In genomic region chr11:60370252-60370810, GRCh38 we compare ENCODE assay signal across 18 cellular contexts. TPM values are rescaled to one million over a fixed set of nuclear protein-coding genes. Genes with fewer than 3 reads are reported as not detected.
DNase-seq lines count a peak whose midpoint lies in the region; ATAC-seq and TF ChIP-seq lines count a peak whose summit lies in the region.
"Had no signal": no experiment of that assay in that cellular context is flagged by ENCODE, and none has a peak within 500 bp of the region (broad histone marks: within the 10 kb centered on the region; RNA-seq: fewer than 3 reads in every experiment).

No MANE protein-coding gene starts in this region.

- H3K36me3 Mint-ChIP-seq in Calu3 (ENCODE audit: insufficient read depth, unreplicated experiment) = no peaks in the 10 kb centered on the region
- peaks cover 2 to 23% (median 12%) of the 10 kb centered on the region in 3 experiments; a peak in 5 of 7 replicates for H3K36me3 Mint-ChIP-seq in H9 (ENCODE audit: insufficient read depth in 1 of 3, low read depth in 3 of 3)
- H3K36me3 Mint-ChIP-seq: CD8-positive, alpha-beta memory T cell had no signal

- H2BK5ac ChIP-seq in H9 (ENCODE audit: insufficient read length, low read length) = no peak overlapping the region

- no peak overlapping the region for H3T11ph ChIP-seq in H9 (ENCODE audit: low read length)

- no peak overlapping the region for H2BK12ac ChIP-seq in H9 (ENCODE audit: insufficient read length, low read depth, low read length)

- peaks cover 19% of the 10 kb centered on the region for H3K4me1 Mint-ChIP-seq in Calu3 (ENCODE audit: low read depth, unreplicated experiment)
- H3K4me1 Mint-ChIP-seq in H9 = peaks cover 21 to 41% of the 10 kb centered on the region in 2 experiments
- H3K4me1 Mint-ChIP-seq: CD8-positive, alpha-beta memory T cell had no signal

- no peak overlapping the region for H4K91ac ChIP-seq in H9 (ENCODE audit: insufficient read length, low read depth, low read length)

- no peak overlapping the region for H3K23ac ChIP-seq in H9 (ENCODE audit: insufficient read length, low read depth, low read length)

- no peak for TF ChIP-seq CTCF in Calu3 (IDR thresholded peaks at IDR 0.05; ENCODE audit: unreplicated experiment)
- TF ChIP-seq CTCF in body of pancreas (IDR thresholded peaks at IDR 0.05) = peak in 1 of 7 experiments; percentile 7
- TF ChIP-seq CTCF in smooth muscle cell (IDR thresholded peaks at IDR 0.05; ENCODE audit: borderline replicate concordance, insufficient read depth, poor library complexity, severe bottlenecking) = no peak
- no peak for TF ChIP-seq CTCF in H9 (conservative IDR thresholded peaks at IDR 0.05)

- no peak overlapping the region for H2AK5ac ChIP-seq in H9 (ENCODE audit: insufficient read length, low read length)

- H3K23me2 ChIP-seq in H9 (ENCODE audit: insufficient read length, low read depth, low read length, poor library complexity, severe bottlenecking) = no peaks in the 10 kb centered on the region

- TF ChIP-seq POLR2A in body of pancreas (IDR thresholded peaks at IDR 0.05) = no peak

- H3K4ac ChIP-seq in H9 (ENCODE audit: low read depth, low read length) = no peak overlapping the region

- H4K20me1 ChIP-seq in smooth muscle cell (ENCODE audit: low read depth) (no peaks in the 10 kb centered on the region), H9 (ENCODE audit: control insufficient read depth, insufficient read depth, insufficient read length) (no peaks in the 10 kb centered on the region)

- H3K9me3 ChIP-seq in body of pancreas = no peaks in the 10 kb centered on the region
- no peaks in the 10 kb centered on the region for H3K9me3 ChIP-seq in smooth muscle cell (replicated peaks; ENCODE audit: low read depth)
- no peaks in the 10 kb centered on the region for H3K9me3 ChIP-seq in H9 (ENCODE audit: control insufficient read depth, low read depth, low read length)
- H3K9me3 ChIP-seq: SK-N-SH had no signal

- H3K27ac ChIP-seq in body of pancreas (peak overlapping the region; percentile 53 to 84 (median 68)), smooth muscle cell (ENCODE audit: low read depth) (peak overlapping the region; percentile 22), H9 (ENCODE audit: insufficient read length, low read depth, low read length) (no peak overlapping the region)

- H3K18ac ChIP-seq in H9 (ENCODE audit: insufficient read length, low read depth, low read length) = no peak overlapping the region

- H2AFZ ChIP-seq in smooth muscle cell (ENCODE audit: low read depth) (no peak overlapping the region), H9 (ENCODE audit: low read length) (no peak overlapping the region)

- peak overlapping the region; percentile 19 for H3K27ac Mint-ChIP-seq in Calu3 (ENCODE audit: unreplicated experiment)
- no peak overlapping the region for H3K27ac Mint-ChIP-seq in H9
- H3K27ac Mint-ChIP-seq: CD8-positive, alpha-beta memory T cell had no signal

- H3K4me1 ChIP-seq in body of pancreas (peaks cover 24% of the 10 kb centered on the region), smooth muscle cell (ENCODE audit: low read depth) (no peaks in the 10 kb centered on the region), H9 (ENCODE audit: insufficient read depth, low read length) (no peaks in the 10 kb centered on the region; the same call in 1 of the 2 replicates)

- no peak overlapping the region for H2BK120ac ChIP-seq in H9 (ENCODE audit: low read depth, low read length, poor library complexity, severe bottlenecking)

- WGBS in body of pancreas, 2 donors = 12 to 13% methylated on average over 2 of the region's 2 CpGs
- WGBS in smooth muscle cell (ENCODE audit: low lambda C conversion rate) = 74% methylated on average over 2 of the region's 2 CpGs
- no CpG with 5 or more reads among the region's 2 CpGs for WGBS in H9 (ENCODE audit: extremely low coverage, insufficient read length, low lambda C conversion rate)

- H3K27me3 ChIP-seq in body of pancreas (no peaks in the 10 kb centered on the region), smooth muscle cell (ENCODE audit: low read depth) (no peaks in the 10 kb centered on the region), H9 (ENCODE audit: insufficient read depth, low read length) (no peaks in the 10 kb centered on the region)

- H3K56ac ChIP-seq in H9 (ENCODE audit: insufficient read length, low read depth, low read length) = no peak overlapping the region

- H3K79me2 ChIP-seq in smooth muscle cell (ENCODE audit: low read depth) (no peaks in the 10 kb centered on the region), H9 (ENCODE audit: insufficient read depth, low read length) (no peaks in the 10 kb centered on the region)

- H2BK20ac ChIP-seq in H9 (ENCODE audit: low read depth, low read length, poor library complexity, severe bottlenecking) = no peak overlapping the region

- H3K4me3 ChIP-seq in body of pancreas (no peak overlapping the region), smooth muscle cell (no peak overlapping the region)

- H3F3A ChIP-seq in smooth muscle cell (ENCODE audit: low read depth) = no peaks in the 10 kb centered on the region

- ATAC-seq in body of pancreas (peak; percentile 69), left colon (peak; percentile 20)

- H3K27me3 Mint-ChIP-seq in Calu3 (ENCODE audit: unreplicated experiment) (peaks cover 2% of the 10 kb centered on the region), H9 (ENCODE audit: low read depth) (no peaks in the 10 kb centered on the region; the same call in 1 of the 2 replicates)

- CTCF ChIA-PET in Calu3 (lab: Charles Lee) = interaction anchor here (0.9 kb wide), 1 partner anchor 104 kb away, joined by 3 read pairs; no protein-coding TSS in a partner anchor

- H4K8ac ChIP-seq in H9 (replicated peaks; ENCODE audit: insufficient read length, low read depth, low read length) = no peak overlapping the region

- intact Hi-C loops in Calu3 (cut with micrococcal nuclease; ENCODE audit: unreplicated experiment) = loop anchor here (5.0 kb wide), 1 partner anchor 97 kb away; no protein-coding TSS in a partner anchor
- intact Hi-C loops in body of pancreas (cut with DNase I) = no loop called here
- intact Hi-C loops in left colon (cut with DNase I, micrococcal nuclease) = no loop called here

- H3K4me3 Mint-ChIP-seq in Calu3 (ENCODE audit: low read depth, unreplicated experiment) (peak overlapping the region; percentile 7), H9 (no peak overlapping the region)
- H3K4me3 Mint-ChIP-seq: CD8-positive, alpha-beta memory T cell had no signal

- no peak overlapping the region for H2BK15ac ChIP-seq in H9 (ENCODE audit: low read depth, low read length)

- DNase-seq in Calu3 (no peak), body of pancreas (no peak), left colon (no peak), smooth muscle cell (lab: John Stamatoyannopoulos, UW; ENCODE audit: unreplicated experiment) (no peak), LoVo (ENCODE audit: low spot score) (no peak), H9 (no peak), kidney tubule cell (ENCODE audit: low spot score) (no peak), NCI-H1436 (lab: John Stamatoyannopoulos, UW) (no peak)
- DNase-seq: CD8-positive, alpha-beta memory T cell; DMS 273 treated with DMSO at 0.1 percent for 48 hours; EL; IMR-90; NCI-H1048; Right ventricle myocardium superior; SK-N-SH had no signal

- no peaks in the 10 kb centered on the region for H3K9me3 Mint-ChIP-seq in Calu3 (ENCODE audit: low read depth, unreplicated experiment)
- H3K9me3 Mint-ChIP-seq in H9 = peaks cover 9 to 10% of the 10 kb centered on the region in 2 experiments; a peak in 4 of 5 replicates
- H3K9me3 Mint-ChIP-seq: CD8-positive, alpha-beta memory T cell had no signal

- H3K79me1 ChIP-seq in H9 (ENCODE audit: insufficient read depth, low read depth, low read length, poor library complexity, severe bottlenecking) = no peaks in the 10 kb centered on the region

- H3K36me3 ChIP-seq in body of pancreas (replicated peaks in 1 of 2; ENCODE audit: insufficient read depth in 1 of 2, low read depth in 2 of 2) (no peaks in the 10 kb centered on the region), smooth muscle cell (ENCODE audit: low read depth) (no peaks in the 10 kb centered on the region)

- H3K14ac ChIP-seq in H9 (ENCODE audit: insufficient read depth, low read length) = no peak overlapping the region

- H3K4me2 ChIP-seq in smooth muscle cell (peak overlapping the region; percentile 10), H9 (ENCODE audit: insufficient read depth, insufficient read length, low read length) (no peak overlapping the region)
- H3K4me2 ChIP-seq: SK-N-SH had no signal

- BruUV-seq in Calu3 (replicated peaks; lab: Mats Ljungman, UMichigan) = no TSS peak

- H3K9ac ChIP-seq in smooth muscle cell (ENCODE audit: low read depth) (no peak overlapping the region), H9 (ENCODE audit: extremely low read depth, insufficient read length, low read length) (no peak overlapping the region)
- H3K9ac ChIP-seq: SK-N-SH had no signal

- H4K5ac ChIP-seq in H9 (ENCODE audit: insufficient read length, low read depth, low read length) = no peak overlapping the region

RNA-seq across cellular contexts. Expression of gene MS4A7, which starts 8.0 kb away (rescaled TPM):
- not detected in 2 replicates for total RNA-seq in Calu3 (2022)
- 10 to 100 TPM in 1 of 2 donors, 1 to 10 TPM in 1; 9.2 to 10.9 TPM for total RNA-seq in body of pancreas
- 10 to 100 TPM in 1 of 2 donors, 1 to 10 TPM in 1; 9.8 to 38.3 TPM for total RNA-seq in left colon
- not detected in 2 replicates for total RNA-seq in smooth muscle cell
- polyA plus RNA-seq in smooth muscle cell = not detected in 2 replicates
- not detected in 2 replicates for total RNA-seq in H9 (2021)
- total RNA-seq: HT-29, IMR-90 had no signal
- polyA plus RNA-seq: AG04450; BJ; CD8-positive, alpha-beta memory T cell; IMR-90; SK-N-SH had no signal

RNA-seq across cellular contexts. Expression of gene MS4A14, which starts 25.9 kb away (rescaled TPM):
- total RNA-seq in Calu3 (2022) = not detected in 2 replicates
- 1 to 10 TPM; 1.3 TPM for total RNA-seq in body of pancreas
- 1 to 10 TPM in 1 of 2 donors, under 1 TPM in 1; 0.40 to 1.7 TPM for total RNA-seq in left colon
- total RNA-seq in smooth muscle cell = not detected in 2 replicates
- polyA plus RNA-seq in smooth muscle cell = not detected in 2 replicates
- total RNA-seq in H9 (2021) = not detected in 2 replicates
- total RNA-seq: CD8-positive, alpha-beta memory T cell; HT-29; IMR-90 had no signal
- polyA plus RNA-seq: AG04450; BJ; CD8-positive, alpha-beta memory T cell; IMR-90; SK-N-SH had no signal

RNA-seq across cellular contexts. Expression of gene MS4A6E, which starts 43.3 kb away (rescaled TPM):
- total RNA-seq in Calu3 (2022) (not detected in 2 replicates), body of pancreas (not detected), left colon (not detected), smooth muscle cell (not detected in 2 replicates), H9 (2021) (not detected in 2 replicates)
- not detected in 2 replicates for polyA plus RNA-seq in smooth muscle cell
- total RNA-seq: CD8-positive, alpha-beta memory T cell; HT-29; IMR-90; Right ventricle myocardium superior had no signal
- polyA plus RNA-seq: AG04450; BJ; CD8-positive, alpha-beta memory T cell; IMR-90; SK-N-SH had no signal

RNA-seq across cellular contexts. Expression of gene MS4A5, which starts 59.0 kb away (rescaled TPM):
- total RNA-seq in Calu3 (2022) (not detected in 2 replicates), body of pancreas (not detected), left colon (not detected), smooth muscle cell (not detected in 2 replicates), H9 (2021) (not detected in 2 replicates)
- polyA plus RNA-seq in smooth muscle cell = not detected in 2 replicates
- total RNA-seq: CD8-positive, alpha-beta memory T cell; HT-29; IMR-90; Right ventricle myocardium superior had no signal
- polyA plus RNA-seq: AG04450; BJ; CD8-positive, alpha-beta memory T cell; IMR-90; SK-N-SH had no signal
